In genomic region chr2:127227264-127227660, GRCh38 we compare ENCODE assay signal across 11 cellular contexts. TPM values are rescaled to one million over a fixed set of nuclear protein-coding genes. Genes with fewer than 3 reads are reported as not detected.
DNase-seq lines count a peak whose midpoint lies in the region; ATAC-seq, FAIRE-seq and TF ChIP-seq lines count a peak whose summit lies in the region.
"Not testable (repeated sequence)": the region's sequence is repeated elsewhere in the genome, so short reads cannot be mapped to it uniquely, and the experiment has no call there.
"Had no signal": no experiment of that assay in that cellular context is flagged by ENCODE, and none has a peak within 500 bp of the region (broad histone marks: within the 10 kb centered on the region; RNA-seq: fewer than 3 reads in every experiment).

No MANE protein-coding gene starts in this region.

- H3K27ac ChIP-seq in HEK293 (ENCODE audit: extremely low read depth, low read depth, low read length) (peak overlapping the region; percentile 66), Panc1 (ENCODE audit: low read length) (peak overlapping the region; percentile 49), astrocyte (ENCODE audit: low read depth, low read length) (peak overlapping the region; percentile 83), epithelial cell of prostate (peak overlapping the region; percentile 24), left lung (peak overlapping the region; percentile 33 to 59), osteoblast (ENCODE audit: low read depth, low read length) (peak overlapping the region; percentile 87)

- H3K4me3 ChIP-seq in HEK293 (ENCODE audit: low read depth, low read length); astrocyte (ENCODE audit: insufficient read depth, low read depth, low read length); left lung: not testable (repeated sequence)
- H3K4me3 ChIP-seq in Panc1 (ENCODE audit: low read depth in 2 of 2, low read length in 2 of 2), result peak overlapping the region in 1 of 2 experiments; percentile 47; a peak in 1 of 4 replicates
- peak overlapping the region; percentile 56 for H3K4me3 ChIP-seq in osteoblast (ENCODE audit: insufficient read depth, low read length)

- H3K27ac Mint-ChIP-seq in astrocyte (ENCODE audit: unreplicated experiment), result peak overlapping the region; percentile 83
- H3K27ac Mint-ChIP-seq in stimulated activated effector memory CD8-positive, alpha-beta T cell treated with anti-CD3 and anti-CD28 coated beads, Interleukin-12 subunit alpha, Interleukin-12 subunit beta, amount 100 ng/mL, for 72 hours, result peak overlapping the region; percentile 80

- not testable (repeated sequence) for DNase-seq in Panc1 (ENCODE audit: low read depth, low spot score); astrocyte (ENCODE audit: low read depth); epithelial cell of prostate (ENCODE audit: low read depth, low spot score); left lung; osteoblast (ENCODE audit: insufficient read length, low spot score, missing footprints); stimulated activated effector memory CD8-positive, alpha-beta T cell treated with anti-CD3 and anti-CD28 coated beads, Interleukin-12 subunit alpha, Interleukin-12 subunit beta, amount 100 ng/mL, for 72 hours (ENCODE audit: low spot score in 2 of 2)

- CTCF ChIA-PET in HEK293 (lab: Yijun Ruan, JAX), result interaction anchor here (1.6 kb wide), 1 partner anchor 10 kb away, joined by 4 read pairs; no protein-coding TSS in a partner anchor
- CTCF ChIA-PET in Panc1 (lab: Charles Lee), result not testable (repeated sequence)

- H3K4me2 ChIP-seq in astrocyte (ENCODE audit: low read length) (peak overlapping the region; percentile 80), osteoblast (ENCODE audit: insufficient read depth, low read length) (peak overlapping the region; percentile 73)

- H3K27me3 ChIP-seq in Panc1 (ENCODE audit: control insufficient read depth, insufficient read depth, low read length); astrocyte (ENCODE audit: insufficient read depth, low read length); osteoblast (ENCODE audit: insufficient read depth, low read length): not testable (repeated sequence)
- H3K27me3 ChIP-seq in left lung, result peaks cover 0 to 37% of the 10 kb centered on the region in 2 donors

- BruUV-seq in Panc1 (replicated peaks; lab: Mats Ljungman, UMichigan), result not testable (repeated sequence)

- not testable (repeated sequence) for FAIRE-seq in astrocyte (lab: Jason Lieb, UNC)

- not testable (repeated sequence) for H3K79me2 ChIP-seq in astrocyte (ENCODE audit: insufficient read depth, low read length); osteoblast (ENCODE audit: insufficient read depth, low read length)

- H4K20me1 ChIP-seq in astrocyte (ENCODE audit: insufficient read depth, low read length); osteoblast (ENCODE audit: insufficient read depth, low read length): not testable (repeated sequence)

- not testable (repeated sequence) for H3K9me3 ChIP-seq in HEK293 (ENCODE audit: control insufficient read depth, insufficient read depth, low read depth, low read length); Panc1 (ENCODE audit: control insufficient read depth, insufficient read depth, low read depth, low read length); astrocyte (ENCODE audit: insufficient read depth, low read depth, low read length); left lung; osteoblast (ENCODE audit: low read depth, low read length)

- POLR2A ChIA-PET in HEK293 (lab: Yijun Ruan, JAX); Panc1 (lab: Charles Lee): not testable (repeated sequence)

- H3K4me1 Mint-ChIP-seq in astrocyte (ENCODE audit: low read depth, unreplicated experiment), result peaks cover 37% of the 10 kb centered on the region
- peaks cover 20% of the 10 kb centered on the region for H3K4me1 Mint-ChIP-seq in stimulated activated effector memory CD8-positive, alpha-beta T cell treated with anti-CD3 and anti-CD28 coated beads, Interleukin-12 subunit alpha, Interleukin-12 subunit beta, amount 100 ng/mL, for 72 hours

- not testable (repeated sequence) for ATAC-seq in Panc1; left lung; stimulated activated effector memory CD8-positive, alpha-beta T cell treated with anti-CD3 and anti-CD28 coated beads, Interleukin-12 subunit alpha, Interleukin-12 subunit beta, amount 100 ng/mL, for 72 hours

- H3K4me3 Mint-ChIP-seq in astrocyte (ENCODE audit: unreplicated experiment); stimulated activated effector memory CD8-positive, alpha-beta T cell treated with anti-CD3 and anti-CD28 coated beads, Interleukin-12 subunit alpha, Interleukin-12 subunit beta, amount 100 ng/mL, for 72 hours: not testable (repeated sequence)

- H3K36me3 ChIP-seq in HEK293 (ENCODE audit: control insufficient read depth in 2 of 2, insufficient read depth in 1 of 2, low read length in 2 of 2); Panc1 (ENCODE audit: control insufficient read depth, insufficient read depth, low read length); astrocyte (ENCODE audit: insufficient read depth, low read length); left lung; osteoblast (ENCODE audit: insufficient read depth, low read length): not testable (repeated sequence)

- H3K4me1 ChIP-seq in HEK293 (ENCODE audit: control insufficient read depth, insufficient read depth, low read length) (peaks cover 24% of the 10 kb centered on the region), Panc1 (ENCODE audit: control insufficient read depth, insufficient read depth, low read length) (peaks cover 30% of the 10 kb centered on the region), astrocyte (ENCODE audit: insufficient read depth, low read length) (peaks cover 22% of the 10 kb centered on the region), osteoblast (ENCODE audit: insufficient read depth, low read length) (peaks cover 25% of the 10 kb centered on the region)
- H3K4me1 ChIP-seq in left lung, result not testable (repeated sequence)

- in situ Hi-C loops in Panc1 (cut with HindIII; ENCODE audit: low pct_unique_long_range_greater_than_20kb, low sequenced_read_pairs), result not testable (repeated sequence)

- H3K9ac ChIP-seq in astrocyte (ENCODE audit: low read length), result peak overlapping the region; percentile 65

- intact Hi-C loops in Panc1 (cut with micrococcal nuclease; ENCODE audit: unreplicated experiment); left lung (cut with DNase I): not testable (repeated sequence)

- H3K27me3 Mint-ChIP-seq in astrocyte (ENCODE audit: low read depth, unreplicated experiment), result not testable (repeated sequence)

- TF ChIP-seq CTCF in HEK293 (tag by site-specific recombination; IDR thresholded peaks at IDR 0.05); Panc1 (IDR thresholded peaks at IDR 0.05); astrocyte (IDR thresholded peaks at IDR 0.05; ENCODE audit: insufficient read depth, low read depth, low read length); left lung (IDR thresholded peaks at IDR 0.05); osteoblast (IDR thresholded peaks at IDR 0.05; ENCODE audit: extremely low read depth, low read depth, low read length): not testable (repeated sequence)

- H3K36me3 Mint-ChIP-seq in astrocyte (ENCODE audit: low read depth, unreplicated experiment); stimulated activated effector memory CD8-positive, alpha-beta T cell treated with anti-CD3 and anti-CD28 coated beads, Interleukin-12 subunit alpha, Interleukin-12 subunit beta, amount 100 ng/mL, for 72 hours: not testable (repeated sequence)

- H2AFZ ChIP-seq in astrocyte (ENCODE audit: low read depth, low read length); osteoblast (ENCODE audit: low read length): not testable (repeated sequence)

- H3K9me3 Mint-ChIP-seq in astrocyte (ENCODE audit: unreplicated experiment); stimulated activated effector memory CD8-positive, alpha-beta T cell treated with anti-CD3 and anti-CD28 coated beads, Interleukin-12 subunit alpha, Interleukin-12 subunit beta, amount 100 ng/mL, for 72 hours: not testable (repeated sequence)

TF ChIP-seq in HEK293, 187 proteins besides CTCF, POLR2A, EP300 and RAD21:
- peak; percentile 89 for TF ChIP-seq SETDB1 (IDR thresholded peaks at IDR 0.05; ENCODE audit: insufficient read length, low read length)

RNA-seq across cellular contexts. Expression of gene CYP27C1, which starts 7.2 kb away (rescaled TPM):
- total RNA-seq in Panc1 (2021; ENCODE audit: unreplicated experiment) (5.7 TPM), astrocyte (4.4 and 5.7 TPM in 2 replicates), left lung (under 1 TPM; 0.10 to 0.12 TPM), osteoblast (2.2 and 2.4 TPM in 2 replicates)
- polyA plus RNA-seq in Panc1 (2012; ENCODE audit: insufficient read length), result 3.2 TPM
- total RNA-seq: CD4-positive, alpha-beta memory T cell; HT-29; OCI-LY7; Right ventricle myocardium superior had no signal
- polyA plus RNA-seq: CD4-positive, alpha-beta memory T cell had no signal

Comparison
In these comparisons a context has a peak if more than half of its experiments do, and no peak if none do; other contexts are left out.
1. H3K27ac ChIP-seq: peak in every context shown above with its lines; median percentile 87 in osteoblast; 83 in astrocyte; 66 in HEK293; 49 in Panc1; 46 in left lung; 24 in epithelial cell of prostate.